1 cellular context compared by ENCODE assay signal in the genomic region with DNA sequence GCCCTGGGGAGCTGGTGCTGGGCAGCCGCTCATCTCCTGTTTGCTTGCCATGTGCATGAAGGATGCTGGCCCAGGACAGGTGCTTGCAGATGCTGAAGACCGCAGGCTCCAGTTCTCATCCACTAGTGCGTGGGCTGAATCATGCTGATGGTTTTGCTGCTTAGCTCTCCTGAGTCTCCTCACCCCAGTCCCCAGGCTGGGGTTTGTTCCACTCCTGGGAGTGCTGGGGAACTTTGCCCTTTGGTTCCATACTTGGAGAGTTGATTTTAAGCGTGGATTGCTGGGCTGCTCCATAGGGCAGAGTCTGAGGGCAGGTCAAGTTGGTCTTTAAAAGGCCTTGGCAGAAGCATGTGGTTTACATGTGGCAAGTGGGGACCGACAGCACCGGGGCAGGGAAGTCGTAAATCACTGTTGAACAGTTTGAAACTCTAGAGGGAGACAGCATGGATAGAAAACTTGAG.
TF ChIP-seq lines count a peak whose summit lies in the region.

No MANE protein-coding gene starts in this region.

TF ChIP-seq in K562, 482 proteins besides CTCF, POLR2A, EP300 and RAD21 (continued from another document and continues in another):
- TF ChIP-seq PBX2 (CRISPR knock-in tag; IDR thresholded peaks at IDR 0.05; ENCODE audit: low read depth): no peak
- peak; percentile 96 for TF ChIP-seq PBX2 (tag; conservative IDR thresholded peaks at IDR 0.05; ENCODE audit: low read depth)
- TF ChIP-seq PKNOX1 (IDR thresholded peaks at IDR 0.05): peak; percentile 97
- no peak for TF ChIP-seq ZNF445 (CRISPR knock-in tag; IDR thresholded peaks at IDR 0.05; ENCODE audit: low read depth)
- TF ChIP-seq BRF2 (IDR thresholded peaks at IDR 0.05; ENCODE audit: borderline replicate concordance, insufficient read depth, insufficient read length): no peak
- no peak for TF ChIP-seq GTF2E2 (tag; IDR thresholded peaks at IDR 0.05)
- no peak for TF ChIP-seq DDX20 (tag; IDR thresholded peaks at IDR 0.05; ENCODE audit: low read depth)
- TF ChIP-seq, protein P1, sequence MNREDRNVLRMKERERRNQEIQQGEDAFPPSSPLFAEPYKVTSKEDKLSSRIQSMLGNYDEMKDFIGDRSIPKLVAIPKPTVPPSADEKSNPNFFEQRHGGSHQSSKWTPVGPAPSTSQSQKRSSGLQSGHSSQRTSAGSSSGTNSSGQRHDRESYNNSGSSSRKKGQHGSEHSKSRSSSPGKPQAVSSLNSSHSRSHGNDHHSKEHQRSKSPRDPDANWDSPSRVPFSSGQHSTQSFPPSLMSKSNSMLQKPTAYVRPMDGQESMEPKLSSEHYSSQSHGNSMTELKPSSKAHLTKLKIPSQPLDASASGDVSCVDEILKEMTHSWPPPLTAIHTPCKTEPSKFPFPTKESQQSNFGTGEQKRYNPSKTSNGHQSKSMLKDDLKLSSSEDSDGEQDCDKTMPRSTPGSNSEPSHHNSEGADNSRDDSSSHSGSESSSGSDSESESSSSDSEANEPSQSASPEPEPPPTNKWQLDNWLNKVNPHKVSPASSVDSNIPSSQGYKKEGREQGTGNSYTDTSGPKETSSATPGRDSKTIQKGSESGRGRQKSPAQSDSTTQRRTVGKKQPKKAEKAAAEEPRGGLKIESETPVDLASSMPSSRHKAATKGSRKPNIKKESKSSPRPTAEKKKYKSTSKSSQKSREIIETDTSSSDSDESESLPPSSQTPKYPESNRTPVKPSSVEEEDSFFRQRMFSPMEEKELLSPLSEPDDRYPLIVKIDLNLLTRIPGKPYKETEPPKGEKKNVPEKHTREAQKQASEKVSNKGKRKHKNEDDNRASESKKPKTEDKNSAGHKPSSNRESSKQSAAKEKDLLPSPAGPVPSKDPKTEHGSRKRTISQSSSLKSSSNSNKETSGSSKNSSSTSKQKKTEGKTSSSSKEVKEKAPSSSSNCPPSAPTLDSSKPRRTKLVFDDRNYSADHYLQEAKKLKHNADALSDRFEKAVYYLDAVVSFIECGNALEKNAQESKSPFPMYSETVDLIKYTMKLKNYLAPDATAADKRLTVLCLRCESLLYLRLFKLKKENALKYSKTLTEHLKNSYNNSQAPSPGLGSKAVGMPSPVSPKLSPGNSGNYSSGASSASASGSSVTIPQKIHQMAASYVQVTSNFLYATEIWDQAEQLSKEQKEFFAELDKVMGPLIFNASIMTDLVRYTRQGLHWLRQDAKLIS (CRISPR knock-in tag; IDR thresholded peaks at IDR 0.05): no peak
- 0 out of 2 replicates have a peak, but pooled peaks have one; percentile 28 for TF ChIP-seq HMBOX1 (IDR thresholded peaks at IDR 0.05)
- TF ChIP-seq FOXJ3 (CRISPR knock-in tag; IDR thresholded peaks at IDR 0.05): no peak
- TF ChIP-seq, protein P2, sequence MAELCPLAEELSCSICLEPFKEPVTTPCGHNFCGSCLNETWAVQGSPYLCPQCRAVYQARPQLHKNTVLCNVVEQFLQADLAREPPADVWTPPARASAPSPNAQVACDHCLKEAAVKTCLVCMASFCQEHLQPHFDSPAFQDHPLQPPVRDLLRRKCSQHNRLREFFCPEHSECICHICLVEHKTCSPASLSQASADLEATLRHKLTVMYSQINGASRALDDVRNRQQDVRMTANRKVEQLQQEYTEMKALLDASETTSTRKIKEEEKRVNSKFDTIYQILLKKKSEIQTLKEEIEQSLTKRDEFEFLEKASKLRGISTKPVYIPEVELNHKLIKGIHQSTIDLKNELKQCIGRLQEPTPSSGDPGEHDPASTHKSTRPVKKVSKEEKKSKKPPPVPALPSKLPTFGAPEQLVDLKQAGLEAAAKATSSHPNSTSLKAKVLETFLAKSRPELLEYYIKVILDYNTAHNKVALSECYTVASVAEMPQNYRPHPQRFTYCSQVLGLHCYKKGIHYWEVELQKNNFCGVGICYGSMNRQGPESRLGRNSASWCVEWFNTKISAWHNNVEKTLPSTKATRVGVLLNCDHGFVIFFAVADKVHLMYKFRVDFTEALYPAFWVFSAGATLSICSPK (IDR thresholded peaks at IDR 0.05; ENCODE audit: borderline replicate concordance): no peak
- peak; percentile 91 for TF ChIP-seq MYC (IDR thresholded peaks at IDR 0.05; ENCODE audit: low read depth, low read length)
- peak; percentile 42; the same call in 1 of the 2 replicates for TF ChIP-seq MYC (CRISPR knock-in tag; IDR thresholded peaks at IDR 0.05; ENCODE audit: borderline replicate concordance, low read depth)
- TF ChIP-seq MTA2 (IDR thresholded peaks at IDR 0.05; ENCODE audit: low read depth): no peak
- TF ChIP-seq FOXK1 (CRISPR knock-in tag; IDR thresholded peaks at IDR 0.05; ENCODE audit: borderline replicate concordance): no peak
- no peak for TF ChIP-seq HNRNPLL (IDR thresholded peaks at IDR 0.05; ENCODE audit: low read depth, low read length, poor library complexity, severe bottlenecking)
- peak; percentile 80 for TF ChIP-seq EP400 (IDR thresholded peaks at IDR 0.05)
- 0 out of 2 replicates have a peak, but pooled peaks have one; percentile 34 for TF ChIP-seq REST (CRISPR knock-in tag; IDR thresholded peaks at IDR 0.05; ENCODE audit: low read depth)
- no peak for TF ChIP-seq KLF10 (CRISPR knock-in tag; IDR thresholded peaks at IDR 0.05)
- TF ChIP-seq TCF7 (IDR thresholded peaks at IDR 0.05; ENCODE audit: borderline replicate concordance): no peak
- no peak for TF ChIP-seq U2AF1 (optimal IDR thresholded peaks at IDR 0.05; ENCODE audit: low read depth, low read length)
- no peak for TF ChIP-seq SMARCA5 (IDR thresholded peaks at IDR 0.05)
- 0 out of 2 replicates have a peak, but pooled peaks have one; percentile 62 for TF ChIP-seq ZKSCAN8 (CRISPR knock-in tag; IDR thresholded peaks at IDR 0.05)
- no peak for TF ChIP-seq GTF2F1 (IDR thresholded peaks at IDR 0.05; ENCODE audit: low read depth, low read length)
- no peak for TF ChIP-seq MCM3 (IDR thresholded peaks at IDR 0.05)
- no peak for TF ChIP-seq IRF2 (CRISPR knock-in tag; IDR thresholded peaks at IDR 0.05)
- no peak for TF ChIP-seq RBFOX2 (IDR thresholded peaks at IDR 0.05; ENCODE audit: low read depth, low read length)
- TF ChIP-seq HDGF (IDR thresholded peaks at IDR 0.05): no peak
- TF ChIP-seq NCOA2 (IDR thresholded peaks at IDR 0.05; ENCODE audit: partially characterized antibody in 2 of 2): no peak
- no peak for TF ChIP-seq KLF13 (tag; IDR thresholded peaks at IDR 0.05; ENCODE audit: borderline replicate concordance, low read depth)
- no peak for TF ChIP-seq ZBTB12 (CRISPR knock-in tag; IDR thresholded peaks at IDR 0.05)
- TF ChIP-seq FUS (optimal IDR thresholded peaks at IDR 0.05; ENCODE audit: low read depth, low read length): no peak
- TF ChIP-seq KLF16 (IDR thresholded peaks at IDR 0.05): no peak
- TF ChIP-seq PURB (CRISPR knock-in tag; IDR thresholded peaks at IDR 0.05; ENCODE audit: low read depth): no peak
- TF ChIP-seq, protein P3, sequence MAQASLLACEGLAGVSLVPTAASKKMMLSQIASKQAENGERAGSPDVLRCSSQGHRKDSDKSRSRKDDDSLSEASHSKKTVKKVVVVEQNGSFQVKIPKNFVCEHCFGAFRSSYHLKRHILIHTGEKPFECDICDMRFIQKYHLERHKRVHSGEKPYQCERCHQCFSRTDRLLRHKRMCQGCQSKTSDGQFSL (CRISPR knock-in tag; IDR thresholded peaks at IDR 0.05): no peak; the same call in 1 of the 2 replicates
- TF ChIP-seq, protein P3 (tag; IDR thresholded peaks at IDR 0.05): 0 out of 4 replicates have a peak, but pooled peaks of 1 of the 2 experiments have one; percentile 55
- TF ChIP-seq, protein P4, sequence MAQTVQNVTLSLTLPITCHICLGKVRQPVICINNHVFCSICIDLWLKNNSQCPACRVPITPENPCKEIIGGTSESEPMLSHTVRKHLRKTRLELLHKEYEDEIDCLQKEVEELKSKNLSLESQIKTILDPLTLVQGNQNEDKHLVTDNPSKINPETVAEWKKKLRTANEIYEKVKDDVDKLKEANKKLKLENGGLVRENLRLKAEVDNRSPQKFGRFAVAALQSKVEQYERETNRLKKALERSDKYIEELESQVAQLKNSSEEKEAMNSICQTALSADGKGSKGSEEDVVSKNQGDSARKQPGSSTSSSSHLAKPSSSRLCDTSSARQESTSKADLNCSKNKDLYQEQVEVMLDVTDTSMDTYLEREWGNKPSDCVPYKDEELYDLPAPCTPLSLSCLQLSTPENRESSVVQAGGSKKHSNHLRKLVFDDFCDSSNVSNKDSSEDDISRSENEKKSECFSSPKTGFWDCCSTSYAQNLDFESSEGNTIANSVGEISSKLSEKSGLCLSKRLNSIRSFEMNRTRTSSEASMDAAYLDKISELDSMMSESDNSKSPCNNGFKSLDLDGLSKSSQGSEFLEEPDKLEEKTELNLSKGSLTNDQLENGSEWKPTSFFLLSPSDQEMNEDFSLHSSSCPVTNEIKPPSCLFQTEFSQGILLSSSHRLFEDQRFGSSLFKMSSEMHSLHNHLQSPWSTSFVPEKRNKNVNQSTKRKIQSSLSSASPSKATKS (CRISPR knock-in tag; IDR thresholded peaks at IDR 0.05): no peak
- no peak for TF ChIP-seq ZNF785 (CRISPR knock-in tag; IDR thresholded peaks at IDR 0.05)
- TF ChIP-seq CHD4 (IDR thresholded peaks at IDR 0.05; ENCODE audit: insufficient read depth, insufficient replicate concordance, low read depth, low read length, poor library complexity, severe bottlenecking): no peak
